35 cellular contexts compared by ENCODE assay signal in genomic region chr18:44671914-44672313, GRCh38.
"Had no signal": no experiment of that assay in that cellular context is flagged by ENCODE, and none has a peak within 500 bp of the region (broad histone marks: within the 10 kb centered on the region; RNA-seq: fewer than 3 reads in every experiment).

No MANE protein-coding gene starts in this region.

- H3K36me3 Mint-ChIP-seq: activated CD4-positive, alpha-beta memory T cell treated with anti-CD3 and anti-CD28 coated beads for 36 hours; activated CD8-positive, alpha-beta memory T cell treated with anti-CD3 and anti-CD28 coated beads, Interleukin-2, amount 10 ng/mL, durations not matched to agents 7 days and 5 days; activated naive CD4-positive, alpha-beta T cell treated with anti-CD3 and anti-CD28 coated beads, Interleukin-2, amount 10 ng/mL, durations not matched to agents 7 days and 5 days; activated naive CD8-positive, alpha-beta T cell; WTC11 had no signal

- H3K4me1 ChIP-seq: SJSA1 had no signal

- H3K27ac Mint-ChIP-seq: activated CD4-positive, alpha-beta memory T cell treated with anti-CD3 and anti-CD28 coated beads for 36 hours; activated CD8-positive, alpha-beta memory T cell treated with anti-CD3 and anti-CD28 coated beads, Interleukin-2, amount 10 ng/mL, durations not matched to agents 7 days and 5 days; activated naive CD4-positive, alpha-beta T cell treated with anti-CD3 and anti-CD28 coated beads, Interleukin-2, amount 10 ng/mL, durations not matched to agents 7 days and 5 days; activated naive CD8-positive, alpha-beta T cell; activated naive CD8-positive, alpha-beta T cell treated with anti-CD3 and anti-CD28 coated beads, Interleukin-2, amount 50 U/mL, for 24 hours; T-helper 1 cell treated with Interleukin-12 subunit alpha and Interleukin-12 subunit beta and Interleukin-4 antibody, amounts not matched to agents 30 μg/mL and 1 μg/mL, for 36 hours; T-helper 2 cell treated with Interferon-gamma antibody and Interleukin-4, amounts not matched to agents 5 μg/mL and 100 μg/mL, for 36 hours; WTC11 had no signal

- H3K4me3 Mint-ChIP-seq: activated CD4-positive, alpha-beta memory T cell treated with anti-CD3 and anti-CD28 coated beads for 36 hours; activated CD8-positive, alpha-beta memory T cell treated with anti-CD3 and anti-CD28 coated beads, Interleukin-2, amount 10 ng/mL, durations not matched to agents 7 days and 5 days; activated naive CD4-positive, alpha-beta T cell treated with anti-CD3 and anti-CD28 coated beads, Interleukin-2, amount 10 ng/mL, durations not matched to agents 7 days and 5 days; activated naive CD8-positive, alpha-beta T cell; activated naive CD8-positive, alpha-beta T cell treated with anti-CD3 and anti-CD28 coated beads, Interleukin-2, amount 50 U/mL, for 24 hours; T-helper 1 cell treated with Interleukin-12 subunit alpha and Interleukin-12 subunit beta and Interleukin-4 antibody, amounts not matched to agents 30 μg/mL and 1 μg/mL, for 36 hours; T-helper 2 cell treated with Interferon-gamma antibody and Interleukin-4, amounts not matched to agents 5 μg/mL and 100 μg/mL, for 36 hours; WTC11 had no signal

- ATAC-seq: activated CD8-positive, alpha-beta memory T cell treated with anti-CD3 and anti-CD28 coated beads, Interleukin-2, amount 10 ng/mL, durations not matched to agents 7 days and 5 days; activated naive CD8-positive, alpha-beta T cell treated with anti-CD3 and anti-CD28 coated beads, Interleukin-2, amount 50 U/mL, for 24 hours; K562; Panc1; WTC11 had no signal

- H3K4me1 Mint-ChIP-seq: activated CD8-positive, alpha-beta memory T cell treated with anti-CD3 and anti-CD28 coated beads, Interleukin-2, amount 10 ng/mL, durations not matched to agents 7 days and 5 days; activated naive CD4-positive, alpha-beta T cell treated with anti-CD3 and anti-CD28 coated beads, Interleukin-2, amount 10 ng/mL, durations not matched to agents 7 days and 5 days had no signal

- H3K36me3 ChIP-seq: brain microvascular endothelial cell, SJSA1 had no signal

- H3K27ac ChIP-seq: brain microvascular endothelial cell, SJSA1 had no signal

- H3K27me3 ChIP-seq: brain microvascular endothelial cell, SJSA1 had no signal

- H3K4me3 ChIP-seq: K562, SJSA1 had no signal

- DNase-seq: activated CD4-positive, alpha-beta memory T cell treated with anti-CD3 and anti-CD28 coated beads for 36 hours; activated CD4-positive, alpha-beta T cell treated with anti-CD3 and anti-CD28 coated beads for 4 hours; activated CD4-positive, alpha-beta T cell treated with anti-CD3 and anti-CD28 coated beads, Interleukin-2, amount 50 U/mL, for 1 hour; activated CD4-positive, CD25-positive, alpha-beta regulatory T cell treated with anti-CD3 and anti-CD28 coated beads, Interleukin-2, amount 50 U/mL, for 72 hours; activated CD8-positive, alpha-beta memory T cell treated with anti-CD3 and anti-CD28 coated beads for 24 hours; activated CD8-positive, alpha-beta memory T cell treated with anti-CD3 and anti-CD28 coated beads, Interleukin-2, amount 10 ng/mL, durations not matched to agents 7 days and 5 days; activated CD8-positive, alpha-beta memory T cell treated with anti-CD3 and anti-CD28 coated beads, Interleukin-2, amount 50 U/mL, for 48 hours; activated effector memory CD4-positive, alpha-beta T cell treated with Interleukin-2 at 50 U/mL for 16 hours; activated naive CD4-positive, alpha-beta T cell treated with anti-CD3 and anti-CD28 coated beads, Interleukin-2, amount 10 ng/mL, durations not matched to agents 7 days and 5 days; activated naive CD8-positive, alpha-beta T cell treated with anti-CD3 and anti-CD28 coated beads, Interleukin-2, amount 50 U/mL, for 24 hours; activated T-cell treated with anti-CD3 and anti-CD28 coated beads, Interleukin-2, amount 50 U/mL, for 48 hours; anterior cingulate cortex; brain microvascular endothelial cell; central memory CD4-positive, alpha-beta T cell; NCI-H1048; NCI-H1436 treated with DMSO at 0.1 percent for 48 hours; NCI-H1694 treated with DMSO at 0.1 percent for 48 hours; NCI-H2029 treated with DMSO at 0.1 percent for 48 hours; NCI-H2107; NCI-H2171; NCI-H510A; NCI-H526; NCI-H748 treated with DMSO at 0.1 percent for 48 hours; NK-92 treated with Interleukin-12 subunit alpha and Interleukin-12 subunit beta, amount 100 ng/mL, for 24 hours; OCI-M1; RPMI8226; SHP77 treated with DMSO at 0.1 percent for 48 hours; SK-N-SH had no signal

- H3K4me2 ChIP-seq: SK-N-SH had no signal

- H3K9me3 ChIP-seq: SJSA1, SK-N-SH had no signal

- FAIRE-seq: K562 had no signal

- H3K9ac ChIP-seq: SK-N-SH had no signal

- H3K9me3 Mint-ChIP-seq: activated CD4-positive, alpha-beta memory T cell treated with anti-CD3 and anti-CD28 coated beads for 36 hours; activated naive CD4-positive, alpha-beta T cell treated with anti-CD3 and anti-CD28 coated beads, Interleukin-2, amount 10 ng/mL, durations not matched to agents 7 days and 5 days; activated naive CD8-positive, alpha-beta T cell treated with anti-CD3 and anti-CD28 coated beads, Interleukin-2, amount 50 U/mL, for 24 hours; T-helper 1 cell treated with Interleukin-12 subunit alpha and Interleukin-12 subunit beta and Interleukin-4 antibody, amounts not matched to agents 30 μg/mL and 1 μg/mL, for 36 hours; T-helper 2 cell treated with Interferon-gamma antibody and Interleukin-4, amounts not matched to agents 5 μg/mL and 100 μg/mL, for 36 hours; WTC11 had no signal
